In genomic region chr6:38105066-38105465, GRCh38 we compare ENCODE assay signal across 29 cellular contexts.
"Had no signal": no experiment of that assay in that cellular context is flagged by ENCODE, and none has a peak within 500 bp of the region (broad histone marks: within the 10 kb centered on the region; RNA-seq: fewer than 3 reads in every experiment).

No MANE protein-coding gene starts in this region.

- H2AFZ ChIP-seq: neural progenitor cell, parathyroid adenoma had no signal

- FAIRE-seq: small intestine had no signal

- H3K4me2 ChIP-seq: neural progenitor cell had no signal

- H3K9me3 ChIP-seq: ovary, psoas muscle, right lobe of liver, sigmoid colon, suprapubic skin, testis, tibial artery, transverse colon, upper lobe of right lung, uterus had no signal

- H3K36me3 ChIP-seq: neural progenitor cell, ovary, sigmoid colon, suprapubic skin, transverse colon, upper lobe of right lung, uterus had no signal

- H3K9ac ChIP-seq: neural progenitor cell, parathyroid adenoma had no signal

- H3K27ac ChIP-seq: neural progenitor cell, ovary, parathyroid adenoma, psoas muscle, right lobe of liver, sigmoid colon, suprapubic skin, testis, tibial artery, transverse colon, upper lobe of right lung, uterus had no signal

- H3K27me3 Mint-ChIP-seq: naive thymus-derived CD8-positive, alpha-beta T cell; natural killer cell treated with Interleukin-12 subunit alpha and Interleukin-12 subunit beta and Interleukin-15 and Interleukin-18, amount 100 ng/mL, for 72 hours; progenitor cell of endocrine pancreas; stimulated activated memory B cell treated with anti-CD40 and anti-IgM and Interleukin-4, amounts not matched to agents 10 μg/mL and 1 μg/mL and 100 μg/mL, for 72 hours; stimulated activated naive CD8-positive, alpha-beta T cell treated with anti-CD3 and anti-CD28 coated beads, Interleukin-15, amount 100 ng/mL, for 72 hours; type B pancreatic cell had no signal

- H3K27me3 ChIP-seq: neural progenitor cell, ovary, right lobe of liver, sigmoid colon, suprapubic skin, testis, tibial artery, transverse colon, upper lobe of right lung, uterus had no signal

- DNase-seq: naive thymus-derived CD8-positive, alpha-beta T cell; occipital lobe; ovary; posterior cingulate gyrus; psoas muscle; right cardiac atrium; right lobe of liver; sigmoid colon; small intestine; stimulated activated CD4-positive, alpha-beta T cell treated with anti-CD3 and anti-CD28 coated beads, Interleukin-15, amount 100 ng/mL, for 24 hours; stimulated activated CD4-positive, alpha-beta T cell treated with anti-CD3 and anti-CD28 coated beads, Interleukin-2, amount 100 ng/mL, for 24 hours; stimulated activated CD4-positive, alpha-beta T cell treated with anti-CD3 and anti-CD28 coated beads, Interleukin-2, amount 100 ng/mL, for 48 hours; stimulated activated CD4-positive, alpha-beta T cell treated with anti-CD3 and anti-CD28 coated beads, Interleukin-4, amount 100 ng/mL, for 24 hours; stimulated activated naive CD4-positive, alpha-beta T cell; stimulated activated naive CD8-positive, alpha-beta T cell treated with anti-CD3 and anti-CD28 coated beads, Interleukin-15, amount 100 ng/mL, for 72 hours; stimulated activated naive CD8-positive, alpha-beta T cell treated with anti-CD3 and anti-CD28 coated beads, Interleukin-15, Interleukin-2, amounts not matched to agents 100 U/mL and 50 U/mL, for 24 hours; substantia nigra; testis; tibial artery; transverse colon; upper lobe of right lung; uterus had no signal

- H3K4me3 Mint-ChIP-seq: naive thymus-derived CD8-positive, alpha-beta T cell; natural killer cell treated with Interleukin-12 subunit alpha and Interleukin-12 subunit beta and Interleukin-15 and Interleukin-18, amount 100 ng/mL, for 72 hours; neural progenitor cell; stimulated activated memory B cell treated with anti-CD40 and anti-IgM and Interleukin-4, amounts not matched to agents 10 μg/mL and 1 μg/mL and 100 μg/mL, for 72 hours; stimulated activated naive CD8-positive, alpha-beta T cell treated with anti-CD3 and anti-CD28 coated beads, Interleukin-15, amount 100 ng/mL, for 72 hours; type B pancreatic cell had no signal

- H3K4me3 ChIP-seq: neural progenitor cell, ovary, psoas muscle, right lobe of liver, sigmoid colon, suprapubic skin, testis, tibial artery, transverse colon, upper lobe of right lung, uterus had no signal

- H3K4me1 ChIP-seq: parathyroid adenoma, psoas muscle, suprapubic skin, testis, upper lobe of right lung, uterus had no signal

- H3K9me3 Mint-ChIP-seq: natural killer cell treated with Interleukin-12 subunit alpha and Interleukin-12 subunit beta and Interleukin-15 and Interleukin-18, amount 100 ng/mL, for 72 hours; neural progenitor cell; stimulated activated memory B cell treated with anti-CD40 and anti-IgM and Interleukin-4, amounts not matched to agents 10 μg/mL and 1 μg/mL and 100 μg/mL, for 72 hours; stimulated activated naive CD8-positive, alpha-beta T cell treated with anti-CD3 and anti-CD28 coated beads, Interleukin-15, amount 100 ng/mL, for 72 hours; type B pancreatic cell had no signal

- H3K27ac Mint-ChIP-seq: naive thymus-derived CD8-positive, alpha-beta T cell; natural killer cell treated with Interleukin-12 subunit alpha and Interleukin-12 subunit beta and Interleukin-15 and Interleukin-18, amount 100 ng/mL, for 72 hours; neural progenitor cell; stimulated activated memory B cell treated with anti-CD40 and anti-IgM and Interleukin-4, amounts not matched to agents 10 μg/mL and 1 μg/mL and 100 μg/mL, for 72 hours; type B pancreatic cell had no signal
